8 cellular contexts compared by ENCODE assay signal in genomic region chr10:68330852-68331454, GRCh38. TPM values are rescaled to one million over a fixed set of nuclear protein-coding genes. Genes with fewer than 3 reads are reported as not detected.
DNase-seq lines count a peak whose midpoint lies in the region; ATAC-seq, FAIRE-seq and TF ChIP-seq lines count a peak whose summit lies in the region.

No MANE protein-coding gene starts in this region.

- peak overlapping the region; percentile 86; the same call in 1 of the 2 replicates for H2BK12ac ChIP-seq in H1 (ENCODE audit: low read depth, low read length)

- H3K27ac ChIP-seq in H1 (ENCODE audit: low read depth, low read length) (peak overlapping the region; percentile 99), tibial nerve (peak overlapping the region; percentile 98 to 100 (median 99))

- H2BK15ac ChIP-seq in H1 (ENCODE audit: low read length) = no peak overlapping the region

- POLR2A ChIA-PET in H1 (lab: Charles Lee; ENCODE audit: partially characterized antibody) = interaction anchor here (0.7 to 6.7 kb wide), 22 partner anchors 9 to 469 kb away, joined by 3 to 141 read pairs (median 6); partner anchors contain the start of genes ATOH7, RUFY2 and SIRT1

- no peak overlapping the region for H3K23ac ChIP-seq in H1 (ENCODE audit: insufficient read length)

- H3K4ac ChIP-seq in H1 (replicated peaks; ENCODE audit: insufficient read length, low read depth, low read length) = peak overlapping the region; percentile 98

- peaks cover 10 to 14% of the 10 kb centered on the region in 2 experiments for H4K20me1 ChIP-seq in H1 (replicated peaks in 1 of 2; ENCODE audit: control insufficient read depth in 1 of 2, insufficient read depth in 2 of 2, low read length in 2 of 2)

- H2BK20ac ChIP-seq in H1 (ENCODE audit: low read length) = no peak overlapping the region

- H3K9me3 ChIP-seq in H1 (ENCODE audit: insufficient read depth in 2 of 2, low read depth in 1 of 2, low read length in 1 of 2) (no peaks in the 10 kb centered on the region), tibial nerve (no peaks in the 10 kb centered on the region)

- no peak overlapping the region for H2AFZ ChIP-seq in H1 (ENCODE audit: low read length)

- H2AK5ac ChIP-seq in H1 (ENCODE audit: low read depth, low read length) = no peak overlapping the region; the same call in 1 of the 2 replicates

- CTCF ChIA-PET in H1 (lab: Charles Lee; ENCODE audit: partially characterized antibody) = interaction anchor here (0.8 to 1.2 kb wide), 2 partner anchors 9 to 17 kb away, joined by 3 read pairs; no protein-coding TSS in a partner anchor

- peak overlapping the region; percentile 87 for H4K5ac ChIP-seq in H1 (ENCODE audit: insufficient read length, low read depth, low read length)

- H2BK120ac ChIP-seq in H1 (replicated peaks; ENCODE audit: low read depth, low read length) = peak overlapping the region; percentile 72

- peak overlapping the region; percentile 96 to 100 (median 98) for H3K9ac ChIP-seq in H1 (replicated peaks in 1 of 4; ENCODE audit: extremely low read depth in 1 of 4, low read depth in 3 of 4, low read length in 3 of 4)

- no peak for TF ChIP-seq CTCF in H1 (IDR thresholded peaks at IDR 0.05; ENCODE audit: control extremely low read depth in 1 of 3, insufficient read depth in 1 of 3, low read depth in 1 of 3, low read length in 3 of 3)
- TF ChIP-seq CTCF in tibial nerve (IDR thresholded peaks at IDR 0.05) = no peak

- peak overlapping the region; percentile 89 for H3K56ac ChIP-seq in H1 (replicated peaks; ENCODE audit: insufficient read length, low read depth, low read length)

- FAIRE-seq in H1 (lab: Jason Lieb, UNC) = no peak

- H3K36me3 ChIP-seq in H1 (ENCODE audit: control insufficient read depth in 2 of 4, insufficient read depth in 4 of 4, low read length in 3 of 4) (peaks cover 0 to 13% (median 0%) of the 10 kb centered on the region in 4 experiments; a peak in 1 of 8 replicates), tibial nerve (no peaks in the 10 kb centered on the region)

- intact Hi-C loops in Right ventricle myocardium superior (cut with DNase I) (no loop called here), cardiac septum (cut with DNase I) (loop anchor here (10.0 kb wide), 1 partner anchor 256 kb away; the partner anchor contains the start of gene HERC4)

- peak overlapping the region; percentile 99 for H4K91ac ChIP-seq in H1 (replicated peaks; ENCODE audit: insufficient read length, low read length)

- H3K27me3 ChIP-seq in H1 (replicated peaks in 1 of 4; ENCODE audit: control insufficient read depth in 3 of 4, extremely low read depth in 1 of 4, insufficient read depth in 3 of 4, low read length in 3 of 4) (no peaks in the 10 kb centered on the region; a peak in 1 of 7 replicates), tibial nerve (no peaks in the 10 kb centered on the region)

- TF ChIP-seq EP300 in H1 (IDR thresholded peaks at IDR 0.05; ENCODE audit: borderline replicate concordance in 1 of 2, low read depth in 2 of 2, low read length in 2 of 2) = no peak
- no peak for TF ChIP-seq EP300 in tibial nerve (IDR thresholded peaks at IDR 0.05)

- H3K4me1 ChIP-seq in H1 (replicated peaks in 1 of 4; ENCODE audit: control insufficient read depth in 3 of 4, insufficient read depth in 4 of 4, low read length in 3 of 4) (peaks cover 0 to 5% (median 4%) of the 10 kb centered on the region in 4 experiments; a peak in 4 of 7 replicates), tibial nerve (peaks cover 0 to 54% (median 14%) of the 10 kb centered on the region in 4 donors)

- ATAC-seq in Right ventricle myocardium superior (ENCODE audit: poor library complexity) (no peak), GM21515 (IDR thresholded peaks at IDR 0.05; ENCODE audit: unreplicated experiment) (no peak)

- H4K8ac ChIP-seq in H1 (ENCODE audit: extremely low read depth, insufficient read depth, low read length) = peak overlapping the region; percentile 100

- DNase-seq in Right ventricle myocardium superior = peak; percentile 50
- DNase-seq in cardiac septum (ENCODE audit: low spot score) = no peak
- peak; percentile 48 for DNase-seq in activated CD4-positive, CD25-positive, alpha-beta regulatory T cell treated with anti-CD3 and anti-CD28 coated beads, Interleukin-2, amount 50 U/mL, for 72 hours
- DNase-seq in H1 (ENCODE audit: low read depth in 1 of 2, low spot score in 2 of 2) = no peak
- peak; percentile 44 for DNase-seq in myocyte (ENCODE audit: low read depth)
- DNase-seq in tibial nerve (ENCODE audit: low spot score in 2 of 2) = peak in 1 of 2 donors; percentile 40
- no peak for DNase-seq in NCI-H1436 (lab: John Stamatoyannopoulos, UW)

- peak overlapping the region; percentile 97 for H3K18ac ChIP-seq in H1 (ENCODE audit: extremely low read depth, low read length)

- peak overlapping the region; percentile 83 to 88 for H3K4me2 ChIP-seq in H1 (ENCODE audit: insufficient read depth in 1 of 2, low read depth in 2 of 2, low read length in 2 of 2)

- TF ChIP-seq POLR2A in H1 (IDR thresholded peaks at IDR 0.05; ENCODE audit: control extremely low read depth in 1 of 2, low read depth in 2 of 2, low read length in 2 of 2) (no peak), tibial nerve (IDR thresholded peaks at IDR 0.05) (no peak)

- peaks cover 28 to 50% of the 10 kb centered on the region in 2 experiments for H3K79me2 ChIP-seq in H1 (ENCODE audit: control insufficient read depth in 1 of 2, insufficient read depth in 2 of 2, low read length in 2 of 2)

- TF ChIP-seq RAD21 in H1 (IDR thresholded peaks at IDR 0.05 in 1 of 2, conservative IDR thresholded peaks at IDR 0.05 in 1 of 2; ENCODE audit: low read depth in 2 of 2, low read length in 2 of 2) = no peak

- H3K4me3 ChIP-seq in H1 (ENCODE audit: extremely low read depth in 1 of 4, insufficient read depth in 2 of 4, low read depth in 3 of 4, low read length in 4 of 4) (peak overlapping the region; percentile 95 to 99 (median 98)), tibial nerve (peak overlapping the region; percentile 83 to 99 (median 89))

- peaks cover 4% of the 10 kb centered on the region; the same call in 1 of the 2 replicates for H3K23me2 ChIP-seq in H1 (ENCODE audit: low read depth, low read length)

- H3K79me1 ChIP-seq in H1 (ENCODE audit: low read depth, low read length) = no peaks in the 10 kb centered on the region

- WGBS in H1 (ENCODE audit: extremely low coverage in 1 of 2, insufficient coverage in 1 of 2, insufficient read length in 1 of 2, insufficient replicate concordance in 2 of 2, low coverage in 1 of 2, low lambda C conversion rate in 2 of 2, missing lambda C conversion rate in 1 of 2), 2 experiments = 39% methylated on average over 29 of the region's 29 CpGs; no CpG with 5 or more reads in 1 of the 2 experiments
- 21 to 25% methylated on average over 29 of the region's 29 CpGs for WGBS in tibial nerve, 2 donors

- H2BK5ac ChIP-seq in H1 (ENCODE audit: low read depth, low read length) = peak overlapping the region; percentile 97

- no peak overlapping the region for H3K14ac ChIP-seq in H1 (ENCODE audit: insufficient read length)

TF ChIP-seq in H1, 55 proteins besides CTCF, POLR2A, EP300 and RAD21:
- TF ChIP-seq E2F6 (IDR thresholded peaks at IDR 0.05) = no peak
- TF ChIP-seq HDAC6 (IDR thresholded peaks at IDR 0.05; ENCODE audit: low read depth, low read length) = no peak
- TF ChIP-seq TEAD4 (IDR thresholded peaks at IDR 0.05; ENCODE audit: low read depth, low read length) = no peak
- TF ChIP-seq KDM1A (IDR thresholded peaks at IDR 0.05; ENCODE audit: borderline replicate concordance, low read length) = no peak
- TF ChIP-seq POLR2AphosphoS5 (IDR thresholded peaks at IDR 0.05; ENCODE audit: low read depth, low read length) = peak; percentile 49; the same call in 1 of the 2 replicates

RNA-seq across cellular contexts. Expression of gene HNRNPH3, which starts 0.9 kb away (rescaled TPM):
- total RNA-seq in Right ventricle myocardium superior (122 TPM), cardiac septum (110 TPM), myocyte (19.3 and 22.0 TPM in 2 replicates), tibial nerve (10 to 100 TPM; 31.8 to 66.4 (median 60.1) TPM)
- total RNA-seq in H1 (2021; fragmentation: NEBNext Ultra II Directional; extraction: Animal tissue kit (Norgen Biotek cat#: 25700)) = 229 and 230 TPM in 2 replicates
- 48.1 and 63.2 TPM in 2 replicates for polyA plus RNA-seq in H1 (2011; rRNA removed)
- polyA plus RNA-seq in H1 (2011; cell fraction: cytosol; rRNA removed) = 189 TPM
- polyA plus RNA-seq in H1 (2011; cell fraction: nucleus; rRNA removed) = 35.6 TPM
- 441 to 538 TPM (median 453 TPM) in 4 replicates for polyA plus RNA-seq in H1 (2012, experiment 1 of 2)
- polyA plus RNA-seq in H1 (2012, experiment 2 of 2) = 55.9 TPM
- 153 TPM for polyA plus RNA-seq in H1 (2013, experiment 1 of 2)
- polyA plus RNA-seq in H1 (2013, experiment 2 of 2) = 161 TPM
- polyA minus RNA-seq in H1 (2011; rRNA and poly(A)+ RNA removed) = 86.6 and 98.8 TPM in 2 replicates
- polyA minus RNA-seq in H1 (2011; cell fraction: cytosol; rRNA and poly(A)+ RNA removed) = 90.3 TPM
- polyA minus RNA-seq in H1 (2011; cell fraction: nucleus; rRNA and poly(A)+ RNA removed) = 41.6 TPM
- 136 TPM for polyA plus RNA-seq in myocyte (2012)

RNA-seq across cellular contexts. Expression of gene PBLD, which starts 1.8 kb away (rescaled TPM):
- 3.4 TPM for total RNA-seq in Right ventricle myocardium superior
- 6.9 TPM for total RNA-seq in cardiac septum
- 0.90 and 2.0 TPM in 2 replicates for total RNA-seq in H1 (2021; fragmentation: NEBNext Ultra II Directional; extraction: Animal tissue kit (Norgen Biotek cat#: 25700))
- polyA plus RNA-seq in H1 (2011; rRNA removed) = 0.56 and 0.63 TPM in 2 replicates
- polyA plus RNA-seq in H1 (2011; cell fraction: cytosol; rRNA removed) = 0.70 TPM
- polyA plus RNA-seq in H1 (2011; cell fraction: nucleus; rRNA removed) = 1.2 TPM
- 2.5 to 4.0 TPM (median 3.0 TPM) in 4 replicates for polyA plus RNA-seq in H1 (2012, experiment 1 of 2)
- polyA plus RNA-seq in H1 (2012, experiment 2 of 2) = 0.18 TPM
- polyA plus RNA-seq in H1 (2013, experiment 1 of 2) = 2.3 TPM
- 2.1 TPM for polyA plus RNA-seq in H1 (2013, experiment 2 of 2)
- polyA minus RNA-seq in H1 (2011; rRNA and poly(A)+ RNA removed) = 0.38 and 1.00 TPM in 2 replicates
- polyA minus RNA-seq in H1 (2011; cell fraction: cytosol; rRNA and poly(A)+ RNA removed) = 0.81 TPM
- 2.2 TPM for polyA minus RNA-seq in H1 (2011; cell fraction: nucleus; rRNA and poly(A)+ RNA removed)
- total RNA-seq in myocyte = 9.2 and 10.5 TPM in 2 replicates
- polyA plus RNA-seq in myocyte (2012) = 7.2 TPM
- total RNA-seq in tibial nerve = 10 to 100 TPM in 1 of 4 donors, 1 to 10 TPM in 3; 4.4 to 10.2 (median 4.8) TPM

Comparison
In these comparisons a context has a peak if more than half of its experiments do, and no peak if none do; other contexts are left out.
1. DNase-seq: peak in Right ventricle myocardium superior (single experiment), activated CD4-positive, CD25-positive, alpha-beta regulatory T cell treated with anti-CD3 and anti-CD28 coated beads, Interleukin-2, amount 50 U/mL, for 72 hours (single experiment) and myocyte (single experiment); none in cardiac septum (single experiment), H1 (0 of 2) and NCI-H1436 (single experiment).